8 cellular contexts compared by ENCODE assay signal in genomic region chr10:132939957-132940790, GRCh38. TPM values are rescaled to one million over a fixed set of nuclear protein-coding genes. Genes with fewer than 3 reads are reported as not detected.
DNase-seq lines count a peak whose midpoint lies in the region; ATAC-seq, FAIRE-seq and TF ChIP-seq lines count a peak whose summit lies in the region.

No MANE protein-coding gene starts in this region.

- no peak overlapping the region for H3K4me3 Mint-ChIP-seq in activated CD8-positive, alpha-beta T cell treated with anti-CD3 and anti-CD28 coated beads, Interleukin-2, amount 10 ng/mL, durations not matched to agents 7 days and 5 days

- peaks cover 2% of the 10 kb centered on the region for H3K4me1 Mint-ChIP-seq in activated CD8-positive, alpha-beta T cell treated with anti-CD3 and anti-CD28 coated beads, Interleukin-2, amount 10 ng/mL, durations not matched to agents 7 days and 5 days (ENCODE audit: low read depth)

- H3K4me3 ChIP-seq in GM12864 (ENCODE audit: low read depth, low read length) (no peak overlapping the region), coronary artery (no peak overlapping the region)

- peak; percentile 86 for DNase-seq in AG08396 (ENCODE audit: low spot score)
- DNase-seq in GM12864 (ENCODE audit: low read depth): no peak
- DNase-seq in HuH-7 (ENCODE audit: low spot score): peak; percentile 71
- peak; percentile 59 for DNase-seq in activated CD8-positive, alpha-beta T cell treated with anti-CD3 and anti-CD28 coated beads, Interleukin-2, amount 10 ng/mL, durations not matched to agents 7 days and 5 days
- peak; percentile 69 to 75 for DNase-seq in frontal cortex (ENCODE audit: low spot score in 2 of 2)
- DNase-seq in putamen (ENCODE audit: low spot score): peak; percentile 19
- DNase-seq in coronary artery (ENCODE audit: low spot score): no peak

- POLR2A ChIA-PET in activated CD8-positive, alpha-beta T cell treated with anti-CD3 and anti-CD28 coated beads, Interleukin-2, amount 10 ng/mL, durations not matched to agents 7 days and 5 days (lab: Charles Lee): interaction anchor here (0.7 kb wide), 1 partner anchor 249 kb away, joined by 3 read pairs; no protein-coding TSS in a partner anchor

- ATAC-seq in activated CD8-positive, alpha-beta T cell treated with anti-CD3 and anti-CD28 coated beads, Interleukin-2, amount 10 ng/mL, durations not matched to agents 7 days and 5 days: peak; percentile 54
- no peak for ATAC-seq in HG03196 (IDR thresholded peaks at IDR 0.05; ENCODE audit: unreplicated experiment)

- H3K27ac ChIP-seq in coronary artery: no peak overlapping the region

- no peak overlapping the region for H3K27ac Mint-ChIP-seq in activated CD8-positive, alpha-beta T cell treated with anti-CD3 and anti-CD28 coated beads, Interleukin-2, amount 10 ng/mL, durations not matched to agents 7 days and 5 days

- no peaks in the 10 kb centered on the region for H3K36me3 Mint-ChIP-seq in activated CD8-positive, alpha-beta T cell treated with anti-CD3 and anti-CD28 coated beads, Interleukin-2, amount 10 ng/mL, durations not matched to agents 7 days and 5 days (ENCODE audit: low read depth)

- FAIRE-seq in frontal cortex (lab: Jason Lieb, UNC): no peak

- TF ChIP-seq CTCF in GM12864 (IDR thresholded peaks at IDR 0.05; ENCODE audit: low read depth, low read length, missing control alignments) (peak; percentile 86), coronary artery (IDR thresholded peaks at IDR 0.05) (no peak)

- no peaks in the 10 kb centered on the region for H3K9me3 Mint-ChIP-seq in activated CD8-positive, alpha-beta T cell treated with anti-CD3 and anti-CD28 coated beads, Interleukin-2, amount 10 ng/mL, durations not matched to agents 7 days and 5 days (ENCODE audit: insufficient read depth)

- H3K27me3 Mint-ChIP-seq in activated CD8-positive, alpha-beta T cell treated with anti-CD3 and anti-CD28 coated beads, Interleukin-2, amount 10 ng/mL, durations not matched to agents 7 days and 5 days (ENCODE audit: low read depth): peaks cover 22% of the 10 kb centered on the region

- CTCF ChIA-PET in activated CD8-positive, alpha-beta T cell treated with anti-CD3 and anti-CD28 coated beads, Interleukin-2, amount 10 ng/mL, durations not matched to agents 7 days and 5 days (lab: Charles Lee): interaction anchor here (0.8 to 1.1 kb wide), 4 partner anchors 10 to 285 kb away, joined by 3 to 9 read pairs (median 4); no protein-coding TSS in a partner anchor

RNA-seq across cellular contexts. Expression of gene CFAP46, which starts 2.2 kb away (rescaled TPM):
- total RNA-seq in activated CD8-positive, alpha-beta T cell treated with anti-CD3 and anti-CD28 coated beads, Interleukin-2, amount 10 ng/mL, durations not matched to agents 7 days and 5 days: not detected
- total RNA-seq in frontal cortex: 2.0 TPM

Comparison
In these comparisons a context has a peak if more than half of its experiments do, and no peak if none do; other contexts are left out.
1. DNase-seq: peak in AG08396 (single experiment), HuH-7 (single experiment), activated CD8-positive, alpha-beta T cell treated with anti-CD3 and anti-CD28 coated beads, Interleukin-2, amount 10 ng/mL, durations not matched to agents 7 days and 5 days (single experiment), frontal cortex (2 of 2) and putamen (single experiment); none in GM12864 (single experiment) and coronary artery (single experiment).